ENCODE assay signal across 9 cellular contexts in the genomic region with DNA sequence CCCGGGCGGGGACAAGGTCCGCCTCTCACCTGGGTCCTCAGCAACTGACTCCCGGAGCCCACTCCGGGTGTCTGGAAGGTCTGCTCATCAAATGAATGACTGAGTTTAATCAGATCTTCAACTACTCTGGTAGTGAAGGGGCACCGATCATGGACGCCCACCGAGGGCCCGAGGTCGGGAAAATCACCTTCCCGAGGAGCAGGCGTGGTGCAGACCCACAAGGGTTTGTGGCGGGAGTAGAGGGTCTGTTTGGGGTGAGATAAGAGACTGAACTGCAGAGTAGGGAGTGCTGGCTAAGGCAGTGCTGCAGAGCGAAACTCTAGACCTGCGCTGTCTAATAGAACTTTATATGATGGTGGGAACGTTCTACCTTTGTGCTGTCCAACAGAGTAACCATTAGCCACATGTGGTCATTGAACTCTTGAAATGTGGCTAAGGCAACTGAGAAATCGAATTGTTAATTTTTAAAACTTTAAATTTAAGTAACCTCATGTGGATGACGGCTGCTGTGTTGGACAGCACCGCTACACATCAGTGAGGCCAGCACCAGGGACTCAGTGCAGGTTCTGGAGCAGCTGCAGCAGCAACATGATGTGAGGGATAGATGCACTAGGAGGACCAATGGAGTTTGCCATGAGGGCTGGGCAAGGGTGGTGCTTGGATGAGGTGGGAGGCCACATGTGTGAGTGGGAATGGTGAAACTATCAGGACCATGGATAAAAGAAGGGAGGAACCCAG. TPM values are rescaled to one million over a fixed set of nuclear protein-coding genes. Genes with fewer than 3 reads are reported as not detected.
DNase-seq lines count a peak whose midpoint lies in the region; ATAC-seq and TF ChIP-seq lines count a peak whose summit lies in the region.
"Not testable (repeated sequence)": the region's sequence is repeated elsewhere in the genome, so short reads cannot be mapped to it uniquely, and the experiment has no call there.
"Had no signal": no experiment of that assay in that cellular context is flagged by ENCODE, and none has a peak within 500 bp of the region (broad histone marks: within the 10 kb centered on the region; RNA-seq: fewer than 3 reads in every experiment).

No MANE protein-coding gene starts in this region.

- intact Hi-C loops in A673 (cut with micrococcal nuclease; ENCODE audit: unreplicated experiment); left ventricle myocardium inferior (cut with micrococcal nuclease): not testable (repeated sequence)

- H3K9me2 ChIP-seq in MM.1S (replicated peaks; ENCODE audit: insufficient read depth, low read length): not testable (repeated sequence)

- H3K4me2 ChIP-seq in MM.1S (ENCODE audit: low read depth, low read length): peak overlapping the region; percentile 81
- peak overlapping the region; percentile 97 for H3K4me2 ChIP-seq in smooth muscle cell

- not testable (repeated sequence) for H3K36me3 ChIP-seq in A673 (ENCODE audit: insufficient read depth, low read length, poor library complexity, severe bottlenecking); MM.1S (replicated peaks; ENCODE audit: insufficient read depth, low read length); left ventricle myocardium inferior; muscle layer of duodenum (ENCODE audit: control insufficient read depth in 1 of 2, insufficient read depth in 2 of 2, low read length in 2 of 2); smooth muscle cell (ENCODE audit: low read depth)

- not testable (repeated sequence) for H3K27me3 ChIP-seq in A673 (replicated peaks; ENCODE audit: insufficient read depth, low read depth, low read length, poor library complexity); MM.1S (replicated peaks; ENCODE audit: insufficient read depth, low read length); muscle layer of duodenum (ENCODE audit: low read depth, low read length); smooth muscle cell (ENCODE audit: low read depth)
- peaks cover 14% of the 10 kb centered on the region for H3K27me3 ChIP-seq in left ventricle myocardium inferior (ENCODE audit: low read depth)

- peak overlapping the region; percentile 85 for H2AFZ ChIP-seq in MM.1S (ENCODE audit: low read length)
- H2AFZ ChIP-seq in smooth muscle cell (ENCODE audit: low read depth): peak overlapping the region; percentile 60

- CTCF ChIA-PET in A673 (lab: Charles Lee): not testable (repeated sequence)
- CTCF ChIA-PET in activated CD8-positive, alpha-beta memory T cell treated with anti-CD3 and anti-CD28 coated beads, Interleukin-2, amount 10 ng/mL, durations not matched to agents 7 days and 5 days (lab: Charles Lee): interaction anchor here (2.6 kb wide), 1 partner anchor 150 kb away, joined by 10 read pairs; no protein-coding TSS in a partner anchor

- H3K9ac ChIP-seq in MM.1S (ENCODE audit: low read length) (peak overlapping the region; percentile 83), smooth muscle cell (ENCODE audit: low read depth) (peak overlapping the region; percentile 74)

- peak overlapping the region; percentile 92 for H3K27ac Mint-ChIP-seq in activated CD8-positive, alpha-beta memory T cell treated with anti-CD3 and anti-CD28 coated beads, Interleukin-2, amount 10 ng/mL, durations not matched to agents 7 days and 5 days
- peak overlapping the region; percentile 94 for H3K27ac Mint-ChIP-seq in chondrocyte (ENCODE audit: unreplicated experiment)

- not testable (repeated sequence) for TF ChIP-seq CTCF in A673 (conservative IDR thresholded peaks at IDR 0.05; ENCODE audit: low read depth, low read length); MM.1S (IDR thresholded peaks at IDR 0.05; ENCODE audit: low read length); chondrocyte (IDR thresholded peaks at IDR 0.05); left ventricle myocardium inferior (IDR thresholded peaks at IDR 0.05; ENCODE audit: borderline replicate concordance); smooth muscle cell (IDR thresholded peaks at IDR 0.05; ENCODE audit: borderline replicate concordance, insufficient read depth, poor library complexity, severe bottlenecking)

- 16% methylated on average over 19 of the region's 19 CpGs for WGBS in smooth muscle cell (ENCODE audit: low lambda C conversion rate)

- H3F3A ChIP-seq in MM.1S (ENCODE audit: insufficient read depth, low read length); smooth muscle cell (ENCODE audit: low read depth): not testable (repeated sequence)

- peaks cover 31% of the 10 kb centered on the region for H3K4me1 Mint-ChIP-seq in activated CD8-positive, alpha-beta memory T cell treated with anti-CD3 and anti-CD28 coated beads, Interleukin-2, amount 10 ng/mL, durations not matched to agents 7 days and 5 days
- peaks cover 29% of the 10 kb centered on the region for H3K4me1 Mint-ChIP-seq in chondrocyte (ENCODE audit: low read depth)

- not testable (repeated sequence) for BruUV-seq in A673 (replicated peaks; lab: Mats Ljungman, UMichigan)

- H3K4me3 Mint-ChIP-seq in activated CD8-positive, alpha-beta memory T cell treated with anti-CD3 and anti-CD28 coated beads, Interleukin-2, amount 10 ng/mL, durations not matched to agents 7 days and 5 days: peak overlapping the region; percentile 90
- peak overlapping the region; percentile 95 for H3K4me3 Mint-ChIP-seq in chondrocyte (ENCODE audit: unreplicated experiment)

- POLR2A ChIA-PET in A673 (lab: Charles Lee; ENCODE audit: low non-redundant PET): not testable (repeated sequence)

- H4K20me1 ChIP-seq in MM.1S (ENCODE audit: insufficient read depth, low read length): not testable (repeated sequence)
- H4K20me1 ChIP-seq in smooth muscle cell (ENCODE audit: low read depth): peaks cover 13% of the 10 kb centered on the region

- H3K9me3 Mint-ChIP-seq in activated CD8-positive, alpha-beta memory T cell treated with anti-CD3 and anti-CD28 coated beads, Interleukin-2, amount 10 ng/mL, durations not matched to agents 7 days and 5 days (ENCODE audit: low read depth); chondrocyte (ENCODE audit: low read depth): not testable (repeated sequence)

- ATAC-seq in GM21381 (IDR thresholded peaks at IDR 0.05; ENCODE audit: unreplicated experiment): peak; percentile 3
- ATAC-seq in activated CD8-positive, alpha-beta memory T cell treated with anti-CD3 and anti-CD28 coated beads, Interleukin-2, amount 10 ng/mL, durations not matched to agents 7 days and 5 days: not testable (repeated sequence)

- H3K27me3 Mint-ChIP-seq in activated CD8-positive, alpha-beta memory T cell treated with anti-CD3 and anti-CD28 coated beads, Interleukin-2, amount 10 ng/mL, durations not matched to agents 7 days and 5 days; chondrocyte (ENCODE audit: low read depth): not testable (repeated sequence)

- peaks cover 22% of the 10 kb centered on the region for H3K79me2 ChIP-seq in MM.1S (ENCODE audit: low read length)
- H3K79me2 ChIP-seq in smooth muscle cell (ENCODE audit: low read depth): peaks cover 28% of the 10 kb centered on the region

- H3K4me3 ChIP-seq in A673 (ENCODE audit: low read depth, low read length, poor library complexity, severe bottlenecking) (peak overlapping the region; percentile 82), MM.1S (ENCODE audit: low read length) (peak overlapping the region; percentile 86), left ventricle myocardium inferior (peak overlapping the region; percentile 88), muscle layer of duodenum (ENCODE audit: low read depth in 1 of 2, low read length in 2 of 2) (peak overlapping the region; percentile 87 to 99), smooth muscle cell (peak overlapping the region; percentile 89)

- H3K27ac ChIP-seq in A673 (ENCODE audit: low read depth, low read length, poor library complexity, severe bottlenecking) (peak overlapping the region; percentile 82), left ventricle myocardium inferior (replicated peaks) (peak overlapping the region; percentile 84), muscle layer of duodenum (ENCODE audit: low read length) (peak overlapping the region; percentile 56)
- H3K27ac ChIP-seq in MM.1S (ENCODE audit: low read length); smooth muscle cell (ENCODE audit: low read depth): not testable (repeated sequence)

- H3K4me1 ChIP-seq in A673 (ENCODE audit: insufficient read depth, low read length, poor library complexity, severe bottlenecking); MM.1S (ENCODE audit: low read length); smooth muscle cell (ENCODE audit: low read depth): not testable (repeated sequence)
- peaks cover 55% of the 10 kb centered on the region for H3K4me1 ChIP-seq in left ventricle myocardium inferior
- peaks cover 0 to 30% of the 10 kb centered on the region in 2 donors for H3K4me1 ChIP-seq in muscle layer of duodenum (ENCODE audit: control insufficient read depth in 1 of 2, insufficient read depth in 2 of 2, low read length in 2 of 2)

- not testable (repeated sequence) for H3K9me3 ChIP-seq in A673 (ENCODE audit: low read depth, low read length, poor library complexity, severe bottlenecking); MM.1S (replicated peaks; ENCODE audit: insufficient read depth, low read length); left ventricle myocardium inferior (replicated peaks); muscle layer of duodenum (ENCODE audit: control insufficient read depth in 1 of 2, low read length in 2 of 2); smooth muscle cell (replicated peaks; ENCODE audit: low read depth)

- DNase-seq in A673 (ENCODE audit: low spot score); MM.1S; activated CD8-positive, alpha-beta memory T cell treated with anti-CD3 and anti-CD28 coated beads, Interleukin-2, amount 10 ng/mL, durations not matched to agents 7 days and 5 days; chondrocyte (ENCODE audit: low spot score); left ventricle myocardium inferior; smooth muscle cell (lab: John Stamatoyannopoulos, UW; ENCODE audit: unreplicated experiment): not testable (repeated sequence)

- H3K36me3 Mint-ChIP-seq in activated CD8-positive, alpha-beta memory T cell treated with anti-CD3 and anti-CD28 coated beads, Interleukin-2, amount 10 ng/mL, durations not matched to agents 7 days and 5 days; chondrocyte (ENCODE audit: low read depth): not testable (repeated sequence)

RNA-seq across cellular contexts. Expression of a gene that starts 0.7 kb away (rescaled TPM):
- 31.0 and 31.5 TPM in 2 replicates for total RNA-seq in A673 (2021)
- 10 to 100 TPM; 50.0 to 58.9 TPM for total RNA-seq in activated CD8-positive, alpha-beta memory T cell treated with anti-CD3 and anti-CD28 coated beads, Interleukin-2, amount 10 ng/mL, durations not matched to agents 7 days and 5 days
- 40.1 to 46.2 TPM (median 41.4 TPM) in 3 replicates for total RNA-seq in chondrocyte
- total RNA-seq in left ventricle myocardium inferior: 48.6 TPM
- 15.8 and 17.3 TPM in 2 replicates for total RNA-seq in smooth muscle cell
- 23.9 and 37.8 TPM in 2 replicates for polyA plus RNA-seq in smooth muscle cell

RNA-seq across cellular contexts. Expression of a gene that starts 0.8 kb away (rescaled TPM):
- total RNA-seq in A673 (2021) (3.7 and 4.5 TPM in 2 replicates), chondrocyte (17.6 to 24.4 TPM (median 19.1 TPM) in 3 replicates), left ventricle myocardium inferior (5.4 TPM), smooth muscle cell (15.4 and 18.7 TPM in 2 replicates)
- total RNA-seq in activated CD8-positive, alpha-beta memory T cell treated with anti-CD3 and anti-CD28 coated beads, Interleukin-2, amount 10 ng/mL, durations not matched to agents 7 days and 5 days: 1 to 10 TPM; 7.3 to 9.3 TPM
- polyA plus RNA-seq in smooth muscle cell: 22.9 and 28.5 TPM in 2 replicates

RNA-seq across cellular contexts. Expression of a gene that starts 15.9 kb away (rescaled TPM):
- total RNA-seq in A673 (2021) (64.9 and 67.4 TPM in 2 replicates), chondrocyte (64.5 to 72.0 TPM (median 69.8 TPM) in 3 replicates), left ventricle myocardium inferior (99.0 TPM), smooth muscle cell (53.1 and 69.4 TPM in 2 replicates)
- 100 to 1,000 TPM; 150 to 172 TPM for total RNA-seq in activated CD8-positive, alpha-beta memory T cell treated with anti-CD3 and anti-CD28 coated beads, Interleukin-2, amount 10 ng/mL, durations not matched to agents 7 days and 5 days
- polyA plus RNA-seq in smooth muscle cell: 91.7 and 104 TPM in 2 replicates

RNA-seq across cellular contexts. Expression of a gene that starts 29.4 kb away (rescaled TPM):
- 0.28 TPM in 1 of 2 replicates, not detected in the other for total RNA-seq in A673 (2021)
- total RNA-seq in activated CD8-positive, alpha-beta memory T cell treated with anti-CD3 and anti-CD28 coated beads, Interleukin-2, amount 10 ng/mL, durations not matched to agents 7 days and 5 days: 1 to 10 TPM in 1 of 2 experiments, under 1 TPM in 1; 0.19 to 1.2 TPM
- total RNA-seq in chondrocyte: 0.27 to 0.35 TPM in 2 of 3 replicates, not detected in the other
- not detected for total RNA-seq in left ventricle myocardium inferior
- 2.8 and 2.9 TPM in 2 replicates for total RNA-seq in smooth muscle cell
- polyA plus RNA-seq in smooth muscle cell: 2.2 and 2.4 TPM in 2 replicates
- total RNA-seq: esophagus mucosa had no signal

RNA-seq across cellular contexts. Expression of a gene that starts 33.7 kb away (rescaled TPM):
- 15.2 and 16.6 TPM in 2 replicates for total RNA-seq in A673 (2021)
- 10 to 100 TPM; 46.6 to 47.9 TPM for total RNA-seq in activated CD8-positive, alpha-beta memory T cell treated with anti-CD3 and anti-CD28 coated beads, Interleukin-2, amount 10 ng/mL, durations not matched to agents 7 days and 5 days
- total RNA-seq in chondrocyte: 27.6 to 50.2 TPM (median 28.4 TPM) in 3 replicates
- total RNA-seq in left ventricle myocardium inferior: 15.1 TPM
- total RNA-seq in smooth muscle cell: 21.1 and 21.3 TPM in 2 replicates
- polyA plus RNA-seq in smooth muscle cell: 68.3 and 74.8 TPM in 2 replicates
